21 cellular contexts compared by ENCODE assay signal in the genomic region with DNA sequence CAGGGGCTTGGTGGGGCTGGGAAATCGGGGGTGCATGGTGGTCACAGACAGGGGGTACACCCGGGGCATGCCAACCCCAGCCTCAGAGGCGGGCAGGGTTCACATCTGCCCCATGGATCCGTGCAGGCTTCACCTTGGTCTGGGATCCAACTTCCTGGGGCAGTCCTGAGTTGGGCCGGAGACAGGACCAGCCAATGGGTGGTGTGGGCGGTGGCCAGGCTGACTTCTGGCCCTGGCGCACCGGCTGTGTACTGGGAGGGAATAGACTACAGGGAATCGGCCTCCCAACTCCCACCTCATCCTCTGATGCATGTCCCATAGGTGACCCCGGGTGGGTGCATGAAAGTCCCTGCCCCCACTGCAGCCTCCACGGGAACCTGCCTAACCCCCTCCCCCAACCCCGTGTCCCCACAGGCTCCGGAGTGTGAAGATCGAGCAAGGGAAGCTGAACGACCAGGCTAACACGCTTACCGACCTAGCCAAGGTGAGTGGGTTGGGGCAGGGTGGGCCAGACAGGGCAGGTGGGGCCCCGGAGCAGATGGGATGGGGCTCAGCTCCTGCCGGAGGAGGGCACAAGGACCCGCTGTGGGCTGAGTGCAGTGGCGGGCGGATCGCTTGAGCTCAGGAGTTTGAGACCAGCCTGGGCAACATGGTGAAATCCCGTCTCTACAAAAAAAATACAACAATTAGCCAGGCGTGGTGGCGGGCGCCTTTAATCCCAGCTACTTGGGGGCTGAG. TPM values are rescaled to one million over a fixed set of nuclear protein-coding genes. Genes with fewer than 3 reads are reported as not detected.
"Had no signal": no experiment of that assay in that cellular context is flagged by ENCODE, and none has a peak within 500 bp of the region (broad histone marks: within the 10 kb centered on the region; RNA-seq: fewer than 3 reads in every experiment).

No MANE protein-coding gene starts in this region.

- H3K27me3 ChIP-seq: dorsolateral prefrontal cortex, thyroid gland had no signal

- DNase-seq: cortex of kidney; dorsolateral prefrontal cortex; effector CD8-positive, alpha-beta T cell; heart right ventricle; hypothalamus; islet precursor cell; left ventricle myocardium inferior; lower lobe of right lung; midbrain; naive B cell; psoas muscle; retina; stimulated activated CD4-positive, alpha-beta T cell treated with anti-CD3 and anti-CD28 coated beads, Interleukin-2, amount 100 ng/mL, for 24 hours; stimulated activated CD4-positive, alpha-beta T cell treated with anti-CD3 and anti-CD28 coated beads, Interleukin-4, amount 100 ng/mL, for 4 hours; stimulated activated naive B cell treated with anti-CD40 and anti-IgM and Interleukin-4, amounts not matched to agents 10 μg/mL and 1 μg/mL and 100 μg/mL, for 72 hours; stomach; substantia nigra; thyroid gland had no signal

- H3K36me3 ChIP-seq: heart right ventricle, left ventricle myocardium inferior, lower lobe of right lung, stomach, thyroid gland had no signal

- H3K4me3 ChIP-seq: dorsolateral prefrontal cortex, heart right ventricle, left ventricle myocardium inferior, lower lobe of right lung, psoas muscle, skin epidermis, stomach, thyroid gland had no signal

- H3K27ac ChIP-seq: dorsolateral prefrontal cortex, heart right ventricle, left ventricle myocardium inferior, lower lobe of right lung, psoas muscle, skin epidermis, stomach, thyroid gland had no signal

- ATAC-seq: esophagus mucosa; heart right ventricle; lower lobe of right lung; psoas muscle; sciatic nerve; stimulated activated naive B cell treated with anti-CD40 and anti-IgM and Interleukin-4, amounts not matched to agents 10 μg/mL and 1 μg/mL and 100 μg/mL, for 72 hours had no signal

- H3K4me1 ChIP-seq: heart right ventricle, left ventricle myocardium inferior, psoas muscle, thyroid gland had no signal

- H3K9me3 ChIP-seq: heart right ventricle, left ventricle myocardium inferior, lower lobe of right lung, psoas muscle, stomach, thyroid gland had no signal

RNA-seq across cellular contexts. Expression of a gene that starts 26.3 kb away (rescaled TPM):
- total RNA-seq: esophagus mucosa, lower lobe of right lung, psoas muscle, stomach had no signal
